ENCODE assay signal across 11 cellular contexts in genomic region chr20:3914446-3914845, GRCh38.
"Had no signal": no experiment of that assay in that cellular context is flagged by ENCODE, and none has a peak within 500 bp of the region (broad histone marks: within the 10 kb centered on the region; RNA-seq: fewer than 3 reads in every experiment).

No MANE protein-coding gene starts in this region.

- ATAC-seq: psoas muscle, sciatic nerve had no signal

- H3K4me3 ChIP-seq: esophagus muscularis mucosa, lung, psoas muscle, thyroid gland, vagina had no signal

- H3K9me3 ChIP-seq: esophagus muscularis mucosa, psoas muscle, thyroid gland, vagina had no signal

- H3K4me3 Mint-ChIP-seq: activated naive CD8-positive, alpha-beta T cell; mesothelial cell of epicardium had no signal

- H3K4me1 ChIP-seq: psoas muscle, vagina had no signal

- FAIRE-seq: colon had no signal

- H3K9me3 Mint-ChIP-seq: mesothelial cell of epicardium had no signal

- H3K27ac Mint-ChIP-seq: mesothelial cell of epicardium had no signal

- H3K27me3 Mint-ChIP-seq: activated naive CD8-positive, alpha-beta T cell had no signal

- H3K27ac ChIP-seq: esophagus muscularis mucosa, psoas muscle, vagina had no signal

- DNase-seq: amniotic stem cell, islet precursor cell, psoas muscle had no signal

- H3K27me3 ChIP-seq: esophagus muscularis mucosa, thyroid gland, vagina had no signal
